ENCODE assay signal across 9 cellular contexts in the genomic region with DNA sequence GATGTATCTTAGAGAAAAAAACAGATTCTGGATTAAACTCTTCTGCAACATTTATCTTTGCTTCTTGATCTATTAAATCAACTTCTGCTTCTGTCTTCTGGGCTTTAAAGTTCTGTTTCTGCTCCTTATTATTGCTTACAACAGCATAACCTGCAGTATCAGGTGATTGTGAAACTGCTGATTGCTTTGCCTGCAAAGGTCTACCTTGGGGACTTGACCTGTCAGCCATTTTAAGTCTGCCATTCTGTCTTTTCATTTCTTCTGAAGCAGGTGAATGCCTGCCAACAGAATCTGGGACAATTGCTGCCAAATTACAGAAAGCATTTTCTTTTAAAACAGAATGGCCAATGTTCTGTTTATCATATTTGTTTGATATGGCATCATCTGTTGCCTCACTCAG. TPM values are rescaled to one million over a fixed set of nuclear protein-coding genes. Genes with fewer than 3 reads are reported as not detected.
"Had no signal": no experiment of that assay in that cellular context is flagged by ENCODE, and none has a peak within 500 bp of the region (broad histone marks: within the 10 kb centered on the region; RNA-seq: fewer than 3 reads in every experiment).

No MANE protein-coding gene starts in this region.

- H2AFZ ChIP-seq: GM23338 had no signal

- H3K4me1 ChIP-seq: HAP-1 had no signal

- ATAC-seq: GM23338, HCT116 had no signal

- H3K4me2 ChIP-seq: GM23338 had no signal

- FAIRE-seq: HTR-8/SVneo had no signal

- DNase-seq: H7, HFFc6 had no signal

- H3K4me3 ChIP-seq: GM23338, HAP-1 had no signal

- H3K36me3 ChIP-seq: HAP-1 had no signal

RNA-seq across cellular contexts. Expression of a gene that starts 47.7 kb away (rescaled TPM):
- total RNA-seq: GM23338, H4, H7, HFFc6, HT-29 had no signal
- polyA plus RNA-seq: GM23338, IgD-negative memory B cell had no signal
